In genomic region chr1:100177295-100178042, GRCh38 we compare ENCODE assay signal across 14 cellular contexts. TPM values are rescaled to one million over a fixed set of nuclear protein-coding genes. Genes with fewer than 3 reads are reported as not detected.
"Had no signal": no experiment of that assay in that cellular context is flagged by ENCODE, and none has a peak within 500 bp of the region (broad histone marks: within the 10 kb centered on the region; RNA-seq: fewer than 3 reads in every experiment).

No MANE protein-coding gene starts in this region.

- ATAC-seq: naive thymus-derived CD8-positive, alpha-beta T cell; sciatic nerve; stimulated activated naive B cell treated with anti-CD40 and anti-IgM and Interleukin-4, amounts not matched to agents 10 μg/mL and 1 μg/mL and 100 μg/mL, for 72 hours had no signal

- H3K36me3 ChIP-seq: stomach had no signal

- H3K9me3 ChIP-seq: stomach had no signal

- DNase-seq: central memory CD4-positive, alpha-beta T cell; effector CD4-positive, alpha-beta T cell; immature natural killer cell; mammary epithelial cell; naive thymus-derived CD8-positive, alpha-beta T cell; stimulated activated CD4-positive, alpha-beta T cell treated with anti-CD3 and anti-CD28 coated beads, Interleukin-2, amount 100 ng/mL, for 24 hours; stimulated activated CD4-positive, alpha-beta T cell treated with anti-CD3 and anti-CD28 coated beads, Interleukin-4, amount 100 ng/mL, for 4 hours; stimulated activated naive B cell treated with anti-CD40 and anti-IgM and Interleukin-4, amounts not matched to agents 10 μg/mL and 1 μg/mL and 100 μg/mL, for 72 hours; stomach; substantia nigra; trophoblast cell had no signal

- H3K4me3 ChIP-seq: coronary artery, skin epidermis, stomach had no signal

- H3K27ac ChIP-seq: coronary artery, skin epidermis, stomach had no signal

- H3K27me3 ChIP-seq: stomach had no signal

- H3K4me1 ChIP-seq: stomach had no signal

RNA-seq across cellular contexts. Expression of gene LRRC39, which starts 0.6 kb away (rescaled TPM):
- polyA plus RNA-seq: immature natural killer cell had no signal
